ENCODE assay signal across 1 cellular context in genomic region chr7:100536695-100537094, GRCh38. TPM values are rescaled to one million over a fixed set of nuclear protein-coding genes. Genes with fewer than 3 reads are reported as not detected.
"Had no signal": no experiment of that assay in that cellular context is flagged by ENCODE, and none has a peak within 500 bp of the region (broad histone marks: within the 10 kb centered on the region; RNA-seq: fewer than 3 reads in every experiment).

No MANE protein-coding gene starts in this region.

RNA-seq across cellular contexts. Expression of gene FBXO24, which starts 49.4 kb away (rescaled TPM):
- total RNA-seq: HT1080 had no signal
